ENCODE assay signal across 2 cellular contexts in the genomic region with DNA sequence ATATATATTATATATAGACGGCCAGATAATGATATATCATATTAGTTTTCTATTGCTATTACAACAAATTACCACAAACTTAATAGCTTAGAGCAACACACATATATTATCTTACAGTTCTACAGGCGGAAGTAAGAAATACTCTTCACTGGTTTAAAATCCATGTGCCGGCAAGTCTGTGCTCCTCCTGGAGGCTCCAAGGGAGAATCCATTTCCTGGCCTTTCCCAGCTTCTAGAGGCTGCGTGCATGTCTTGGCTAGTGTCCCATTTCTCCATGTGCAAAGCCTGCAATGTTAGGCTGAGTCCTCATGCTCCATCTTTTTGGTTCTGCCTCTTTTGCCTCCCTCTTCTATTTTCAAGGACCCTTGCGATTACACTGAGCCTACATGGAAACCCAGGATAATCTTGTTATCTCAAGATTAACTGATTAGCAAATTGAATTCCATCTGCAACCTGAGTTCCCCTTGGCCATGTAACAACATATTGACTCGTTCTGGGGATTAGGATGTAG.
TF ChIP-seq lines count a peak whose summit lies in the region.

No MANE protein-coding gene starts in this region.

TF ChIP-seq in SK-N-SH, 30 proteins besides CTCF, POLR2A, EP300 and RAD21 (continued from another document):
- TF ChIP-seq, protein P1, sequence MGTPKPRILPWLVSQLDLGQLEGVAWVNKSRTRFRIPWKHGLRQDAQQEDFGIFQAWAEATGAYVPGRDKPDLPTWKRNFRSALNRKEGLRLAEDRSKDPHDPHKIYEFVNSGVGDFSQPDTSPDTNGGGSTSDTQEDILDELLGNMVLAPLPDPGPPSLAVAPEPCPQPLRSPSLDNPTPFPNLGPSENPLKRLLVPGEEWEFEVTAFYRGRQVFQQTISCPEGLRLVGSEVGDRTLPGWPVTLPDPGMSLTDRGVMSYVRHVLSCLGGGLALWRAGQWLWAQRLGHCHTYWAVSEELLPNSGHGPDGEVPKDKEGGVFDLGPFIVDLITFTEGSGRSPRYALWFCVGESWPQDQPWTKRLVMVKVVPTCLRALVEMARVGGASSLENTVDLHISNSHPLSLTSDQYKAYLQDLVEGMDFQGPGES (IDR thresholded peaks at IDR 0.05; ENCODE audit: low read depth, low read length), result no peak
- TF ChIP-seq MEF2A (IDR thresholded peaks at IDR 0.05; ENCODE audit: borderline replicate concordance, low read depth) (no peak), NRF1 (IDR thresholded peaks at IDR 0.05; ENCODE audit: low read depth, low read length) (no peak)
TF ChIP-seq in SK-N-SH: peak in this region for 1.

TF ChIP-seq in SK-N-SH treated with all-trans-retinoic acid at 6 μM for 48 hours, 23 proteins besides CTCF, POLR2A, EP300 and RAD21 (continued from another document):
- TF ChIP-seq, protein P2, sequence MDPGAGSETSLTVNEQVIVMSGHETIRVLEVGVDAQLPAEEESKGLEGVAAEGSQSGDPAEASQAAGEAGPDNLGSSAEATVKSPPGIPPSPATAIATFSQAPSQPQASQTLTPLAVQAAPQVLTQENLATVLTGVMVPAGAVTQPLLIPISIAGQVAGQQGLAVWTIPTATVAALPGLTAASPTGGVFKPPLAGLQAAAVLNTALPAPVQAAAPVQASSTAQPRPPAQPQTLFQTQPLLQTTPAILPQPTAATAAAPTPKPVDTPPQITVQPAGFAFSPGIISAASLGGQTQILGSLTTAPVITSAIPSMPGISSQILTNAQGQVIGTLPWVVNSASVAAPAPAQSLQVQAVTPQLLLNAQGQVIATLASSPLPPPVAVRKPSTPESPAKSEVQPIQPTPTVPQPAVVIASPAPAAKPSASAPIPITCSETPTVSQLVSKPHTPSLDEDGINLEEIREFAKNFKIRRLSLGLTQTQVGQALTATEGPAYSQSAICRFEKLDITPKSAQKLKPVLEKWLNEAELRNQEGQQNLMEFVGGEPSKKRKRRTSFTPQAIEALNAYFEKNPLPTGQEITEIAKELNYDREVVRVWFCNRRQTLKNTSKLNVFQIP (CRISPR knock-in tag; IDR thresholded peaks at IDR 0.05; ENCODE audit: borderline replicate concordance, low read depth), result no peak
- TF ChIP-seq ZFP30 (CRISPR knock-in tag; IDR thresholded peaks at IDR 0.05) (no peak), ZC3H10 (CRISPR knock-in tag; IDR thresholded peaks at IDR 0.05) (no peak)
